Comparison of ENCODE assay signal across 31 cellular contexts in the genomic region with DNA sequence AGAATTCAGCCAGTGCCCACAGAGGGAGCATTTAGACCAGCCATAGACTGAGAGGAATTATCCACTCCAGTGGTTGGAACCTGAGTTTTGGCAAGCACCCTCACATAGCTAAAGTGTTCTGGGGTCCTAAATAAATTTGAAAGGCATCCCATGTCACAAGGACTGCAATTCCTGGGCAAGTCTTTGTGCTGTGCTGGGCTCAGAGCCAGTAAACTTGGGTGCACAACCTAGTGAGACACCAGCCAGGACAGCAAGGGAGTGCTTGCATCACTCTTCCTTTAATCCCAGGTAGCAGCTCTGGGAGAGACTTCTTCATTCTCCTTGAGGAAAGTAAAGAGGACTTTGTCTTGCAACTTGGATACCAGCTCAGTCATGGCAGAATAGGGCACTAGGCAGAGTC.
"Had no signal": no experiment of that assay in that cellular context is flagged by ENCODE, and none has a peak within 500 bp of the region (broad histone marks: within the 10 kb centered on the region; RNA-seq: fewer than 3 reads in every experiment).

No MANE protein-coding gene starts in this region.

- H3K4me1 ChIP-seq: ascending aorta, esophagus muscularis mucosa, foreskin keratinocyte, gastrocnemius medialis, heart right ventricle had no signal

- H3K36me3 ChIP-seq: ascending aorta, esophagus muscularis mucosa, gastrocnemius medialis, heart right ventricle had no signal

- H3K27me3 Mint-ChIP-seq: activated CD4-positive, alpha-beta T cell treated with anti-CD3 and anti-CD28 coated beads for 36 hours; activated CD4-positive, alpha-beta T cell treated with anti-CD3 and anti-CD28 coated beads, Interleukin-2, amount 10 ng/mL, durations not matched to agents 7 days and 5 days; activated naive CD4-positive, alpha-beta T cell treated with anti-CD3 and anti-CD28 coated beads, Interleukin-2, amount 10 ng/mL, durations not matched to agents 7 days and 5 days; activated naive CD8-positive, alpha-beta T cell treated with anti-CD3 and anti-CD28 coated beads, Interleukin-2, amount 10 ng/mL, durations not matched to agents 7 days and 5 days; activated T-cell treated with anti-CD3 and anti-CD28 coated beads, Interleukin-2, amount 50 U/mL, for 24 hours; brain had no signal

- H3K9me3 Mint-ChIP-seq: activated CD4-positive, alpha-beta memory T cell treated with anti-CD3 and anti-CD28 coated beads, Interleukin-2, amount 10 ng/mL, durations not matched to agents 7 days and 5 days; activated CD4-positive, alpha-beta T cell treated with anti-CD3 and anti-CD28 coated beads, Interleukin-2, amount 10 ng/mL, durations not matched to agents 7 days and 5 days; activated naive CD4-positive, alpha-beta T cell treated with anti-CD3 and anti-CD28 coated beads, Interleukin-2, amount 10 ng/mL, durations not matched to agents 7 days and 5 days; activated naive CD4-positive, alpha-beta T cell treated with anti-CD3 and anti-CD28 coated beads, Interleukin-2, amount 50 U/mL, for 72 hours; activated naive CD8-positive, alpha-beta T cell treated with anti-CD3 and anti-CD28 coated beads, Interleukin-2, amount 10 ng/mL, durations not matched to agents 7 days and 5 days; activated T-cell treated with anti-CD3 and anti-CD28 coated beads, Interleukin-2, amount 50 U/mL, for 24 hours; central memory CD8-positive, alpha-beta T cell; T-helper 2 cell treated with Interferon-gamma antibody and Interleukin-4, amounts not matched to agents 5 μg/mL and 100 μg/mL, for 36 hours had no signal

- DNase-seq: activated CD4-positive, alpha-beta memory T cell treated with anti-CD3 and anti-CD28 coated beads, Interleukin-2, amount 10 ng/mL, durations not matched to agents 7 days and 5 days; activated CD4-positive, alpha-beta T cell treated with anti-CD3 and anti-CD28 coated beads for 36 hours; activated CD4-positive, alpha-beta T cell treated with anti-CD3 and anti-CD28 coated beads, Interleukin-2, amount 10 ng/mL, durations not matched to agents 7 days and 5 days; activated CD4-positive, alpha-beta T cell treated with anti-CD3 and anti-CD28 coated beads, Interleukin-2, amount 50 U/mL, for 4 hours; activated CD4-positive, CD25-positive, alpha-beta regulatory T cell; activated CD4-positive, CD25-positive, alpha-beta regulatory T cell treated with anti-CD3 and anti-CD28 coated beads, Interleukin-2, amount 50 U/mL, for 72 hours; activated CD8-positive, alpha-beta memory T cell treated with anti-CD3 and anti-CD28 coated beads, Interleukin-2, amount 50 U/mL, for 48 hours; activated gamma-delta T cell; activated naive CD4-positive, alpha-beta T cell; activated naive CD4-positive, alpha-beta T cell treated with anti-CD3 and anti-CD28 coated beads, Interleukin-2, amount 10 ng/mL, durations not matched to agents 7 days and 5 days; activated naive CD8-positive, alpha-beta T cell treated with anti-CD3 and anti-CD28 coated beads, Interleukin-2, amount 10 ng/mL, durations not matched to agents 7 days and 5 days; activated T-cell treated with anti-CD3 and anti-CD28 coated beads for 4 hours; activated T-cell treated with anti-CD3 and anti-CD28 coated beads, Interleukin-2, amount 50 U/mL, for 24 hours; activated T-cell treated with anti-CD3 and anti-CD28 coated beads, Interleukin-2, amount 50 U/mL, for 72 hours; cortex of kidney; dermis blood vessel endothelial cell; effector CD4-positive, alpha-beta T cell; effector memory CD8-positive, alpha-beta T cell; erythroblast; foreskin keratinocyte; gastrocnemius medialis; heart right ventricle; T-helper 17 cell had no signal

- H3K79me2 ChIP-seq: hepatocyte had no signal

- H3K27ac Mint-ChIP-seq: activated CD4-positive, alpha-beta memory T cell treated with anti-CD3 and anti-CD28 coated beads, Interleukin-2, amount 10 ng/mL, durations not matched to agents 7 days and 5 days; activated CD4-positive, alpha-beta T cell treated with anti-CD3 and anti-CD28 coated beads for 36 hours; activated CD4-positive, alpha-beta T cell treated with anti-CD3 and anti-CD28 coated beads, Interleukin-2, amount 10 ng/mL, durations not matched to agents 7 days and 5 days; activated naive CD4-positive, alpha-beta T cell treated with anti-CD3 and anti-CD28 coated beads, Interleukin-2, amount 10 ng/mL, durations not matched to agents 7 days and 5 days; activated naive CD4-positive, alpha-beta T cell treated with anti-CD3 and anti-CD28 coated beads, Interleukin-2, amount 50 U/mL, for 72 hours; activated naive CD8-positive, alpha-beta T cell treated with anti-CD3 and anti-CD28 coated beads, Interleukin-2, amount 10 ng/mL, durations not matched to agents 7 days and 5 days; activated T-cell treated with anti-CD3 and anti-CD28 coated beads, Interleukin-2, amount 50 U/mL, for 24 hours; activated T-cell treated with anti-CD3 and anti-CD28 coated beads, Interleukin-2, amount 50 U/mL, for 72 hours; effector memory CD8-positive, alpha-beta T cell; T-helper 17 cell; T-helper 2 cell treated with Interferon-gamma antibody and Interleukin-4, amounts not matched to agents 5 μg/mL and 100 μg/mL, for 36 hours had no signal

- H3K9me3 ChIP-seq: ascending aorta, esophagus muscularis mucosa, gastrocnemius medialis had no signal

- H3K27ac ChIP-seq: ascending aorta, esophagus muscularis mucosa, foreskin keratinocyte, gastrocnemius medialis, heart right ventricle, hepatocyte had no signal

- H2AFZ ChIP-seq: hepatocyte had no signal

- H3K4me3 Mint-ChIP-seq: activated CD4-positive, alpha-beta memory T cell treated with anti-CD3 and anti-CD28 coated beads, Interleukin-2, amount 10 ng/mL, durations not matched to agents 7 days and 5 days; activated CD4-positive, alpha-beta T cell treated with anti-CD3 and anti-CD28 coated beads for 36 hours; activated CD4-positive, alpha-beta T cell treated with anti-CD3 and anti-CD28 coated beads, Interleukin-2, amount 10 ng/mL, durations not matched to agents 7 days and 5 days; activated naive CD4-positive, alpha-beta T cell treated with anti-CD3 and anti-CD28 coated beads, Interleukin-2, amount 10 ng/mL, durations not matched to agents 7 days and 5 days; activated naive CD8-positive, alpha-beta T cell treated with anti-CD3 and anti-CD28 coated beads, Interleukin-2, amount 10 ng/mL, durations not matched to agents 7 days and 5 days; activated T-cell treated with anti-CD3 and anti-CD28 coated beads, Interleukin-2, amount 50 U/mL, for 24 hours; activated T-cell treated with anti-CD3 and anti-CD28 coated beads, Interleukin-2, amount 50 U/mL, for 72 hours; central memory CD8-positive, alpha-beta T cell; effector memory CD8-positive, alpha-beta T cell; T-helper 17 cell; T-helper 2 cell treated with Interferon-gamma antibody and Interleukin-4, amounts not matched to agents 5 μg/mL and 100 μg/mL, for 36 hours had no signal

- H3K27me3 ChIP-seq: ascending aorta, esophagus muscularis mucosa, foreskin keratinocyte, gastrocnemius medialis, heart right ventricle, hepatocyte had no signal

- H3K4me3 ChIP-seq: ascending aorta, esophagus muscularis mucosa, gastrocnemius medialis, heart right ventricle, hepatocyte had no signal

- FAIRE-seq: bronchial epithelial cell had no signal

- H3K4me1 Mint-ChIP-seq: activated CD4-positive, alpha-beta memory T cell treated with anti-CD3 and anti-CD28 coated beads, Interleukin-2, amount 10 ng/mL, durations not matched to agents 7 days and 5 days; activated CD4-positive, alpha-beta T cell treated with anti-CD3 and anti-CD28 coated beads for 36 hours; activated CD4-positive, alpha-beta T cell treated with anti-CD3 and anti-CD28 coated beads, Interleukin-2, amount 10 ng/mL, durations not matched to agents 7 days and 5 days; activated naive CD4-positive, alpha-beta T cell treated with anti-CD3 and anti-CD28 coated beads, Interleukin-2, amount 10 ng/mL, durations not matched to agents 7 days and 5 days; activated naive CD8-positive, alpha-beta T cell treated with anti-CD3 and anti-CD28 coated beads, Interleukin-2, amount 10 ng/mL, durations not matched to agents 7 days and 5 days; brain; central memory CD8-positive, alpha-beta T cell; T-helper 17 cell had no signal

- ATAC-seq: activated CD4-positive, alpha-beta T cell treated with anti-CD3 and anti-CD28 coated beads for 36 hours; activated naive CD4-positive, alpha-beta T cell treated with anti-CD3 and anti-CD28 coated beads, Interleukin-2, amount 50 U/mL, for 72 hours; activated T-cell treated with anti-CD3 and anti-CD28 coated beads, Interleukin-2, amount 50 U/mL, for 72 hours; effector memory CD8-positive, alpha-beta T cell; foreskin keratinocyte; gastrocnemius medialis; heart right ventricle; T-helper 17 cell had no signal

- H3K36me3 Mint-ChIP-seq: activated naive CD4-positive, alpha-beta T cell treated with anti-CD3 and anti-CD28 coated beads, Interleukin-2, amount 10 ng/mL, durations not matched to agents 7 days and 5 days; activated naive CD4-positive, alpha-beta T cell treated with anti-CD3 and anti-CD28 coated beads, Interleukin-2, amount 50 U/mL, for 72 hours; activated naive CD8-positive, alpha-beta T cell treated with anti-CD3 and anti-CD28 coated beads, Interleukin-2, amount 10 ng/mL, durations not matched to agents 7 days and 5 days; brain had no signal

- H3K4me2 ChIP-seq: hepatocyte had no signal
